In genomic region chr1:39407496-39407888, GRCh38 we compare ENCODE assay signal across 8 cellular contexts.
DNase-seq lines count a peak whose midpoint lies in the region; ATAC-seq and TF ChIP-seq lines count a peak whose summit lies in the region.

No MANE protein-coding gene starts in this region.

- H3K36me3 Mint-ChIP-seq in CD4-positive, alpha-beta memory T cell = peaks cover 17 to 22% of the 10 kb centered on the region in 2 donors

- H3K4me3 Mint-ChIP-seq in CD4-positive, alpha-beta memory T cell = peak overlapping the region; percentile 87 to 94 (median 92)

- intact Hi-C loops in CD4-positive, alpha-beta memory T cell (cut with micrococcal nuclease) = loop anchor here (5.0 kb wide), 1 partner anchor 225 kb away; no protein-coding TSS in a partner anchor

- H3F3A ChIP-seq in MM.1S (ENCODE audit: insufficient read depth, low read length) = peaks cover 45% of the 10 kb centered on the region

- no peaks in the 10 kb centered on the region for H3K9me2 ChIP-seq in MM.1S (replicated peaks; ENCODE audit: insufficient read depth, low read length)

- no peaks in the 10 kb centered on the region for H4K20me1 ChIP-seq in MM.1S (ENCODE audit: insufficient read depth, low read length)

- peaks cover 52 to 72% (median 65%) of the 10 kb centered on the region in 4 donors for H3K4me1 Mint-ChIP-seq in CD4-positive, alpha-beta memory T cell

- H3K9me3 Mint-ChIP-seq in CD4-positive, alpha-beta memory T cell = peaks cover 0 to 1% (median 0%) of the 10 kb centered on the region in 8 donors

- H3K27me3 Mint-ChIP-seq in CD4-positive, alpha-beta memory T cell = no peaks in the 10 kb centered on the region

- no peak overlapping the region for H3K4me3 ChIP-seq in CD4-positive, alpha-beta memory T cell (ENCODE audit: low read length in 2 of 2)
- H3K4me3 ChIP-seq in MM.1S (ENCODE audit: low read length) (peak overlapping the region; percentile 60), coronary artery (no peak overlapping the region), neuron (ENCODE audit: low read length) (peak overlapping the region; percentile 68)

- H3K4me2 ChIP-seq in MM.1S (ENCODE audit: low read depth, low read length) = peak overlapping the region; percentile 95

- CTCF ChIA-PET in CD4-positive, alpha-beta memory T cell (lab: Charles Lee; ENCODE audit: partially characterized antibody) = interaction anchor here (1.1 kb wide), 1 partner anchor 16 kb away, joined by 3 read pairs; no protein-coding TSS in a partner anchor

- no peak for ATAC-seq in GM18858 (IDR thresholded peaks at IDR 0.05; ENCODE audit: unreplicated experiment)
- no peak for ATAC-seq in GM21717 (IDR thresholded peaks at IDR 0.05; ENCODE audit: unreplicated experiment)
- no peak for ATAC-seq in HG02884 (IDR thresholded peaks at IDR 0.05; ENCODE audit: unreplicated experiment)

- POLR2A ChIA-PET in CD4-positive, alpha-beta memory T cell (lab: Charles Lee; ENCODE audit: partially characterized antibody) = interaction anchor here (1.5 to 2.6 kb wide), 2 partner anchors 10 to 13 kb away, joined by 5 to 9 read pairs; no protein-coding TSS in a partner anchor

- H3K9ac ChIP-seq in MM.1S (ENCODE audit: low read length) = peak overlapping the region; percentile 60; the same call in 1 of the 2 replicates

- H3K27ac Mint-ChIP-seq in CD4-positive, alpha-beta memory T cell = peak overlapping the region; percentile 25 to 85 (median 82)

- no peak for DNase-seq in CD4-positive, alpha-beta memory T cell
- DNase-seq in MM.1S = peak; percentile 62
- no peak for DNase-seq in coronary artery (ENCODE audit: low spot score)
- no peak for DNase-seq in T-helper 9 cell

- TF ChIP-seq CTCF in MM.1S (IDR thresholded peaks at IDR 0.05; ENCODE audit: low read length) (no peak), coronary artery (IDR thresholded peaks at IDR 0.05) (no peak)

- no peak overlapping the region for H2AFZ ChIP-seq in MM.1S (ENCODE audit: low read length)
- no peak overlapping the region for H2AFZ ChIP-seq in neuron (ENCODE audit: low read depth, low read length)

- no peaks in the 10 kb centered on the region for H3K9me3 ChIP-seq in CD4-positive, alpha-beta memory T cell (ENCODE audit: control insufficient read depth in 1 of 2, low read length in 2 of 2)
- H3K9me3 ChIP-seq in MM.1S (replicated peaks; ENCODE audit: insufficient read depth, low read length) (no peaks in the 10 kb centered on the region), neuron (ENCODE audit: low read length) (no peaks in the 10 kb centered on the region)

- peaks cover 63% of the 10 kb centered on the region for H3K4me1 ChIP-seq in CD4-positive, alpha-beta memory T cell (ENCODE audit: insufficient read depth, low read length)
- H3K4me1 ChIP-seq in MM.1S (ENCODE audit: low read length) (peaks cover 53% of the 10 kb centered on the region), neuron (ENCODE audit: insufficient read depth, low read length) (peaks cover 48% of the 10 kb centered on the region)

- H3K27me3 ChIP-seq in CD4-positive, alpha-beta memory T cell (ENCODE audit: insufficient read depth, low read length) = no peaks in the 10 kb centered on the region
- H3K27me3 ChIP-seq in MM.1S (replicated peaks; ENCODE audit: insufficient read depth, low read length) (no peaks in the 10 kb centered on the region), neuron (ENCODE audit: insufficient read depth, low read length) (no peaks in the 10 kb centered on the region)

- H3K27ac ChIP-seq in CD4-positive, alpha-beta memory T cell (ENCODE audit: low read depth, low read length) = no peak overlapping the region
- H3K27ac ChIP-seq in MM.1S (ENCODE audit: low read length) (peak overlapping the region; percentile 76), coronary artery (peak overlapping the region; percentile 89 to 95)

- peaks cover 67% of the 10 kb centered on the region for H3K79me2 ChIP-seq in MM.1S (ENCODE audit: low read length)

- peaks cover 2% of the 10 kb centered on the region for H3K36me3 ChIP-seq in CD4-positive, alpha-beta memory T cell (ENCODE audit: insufficient read depth, low read length)
- H3K36me3 ChIP-seq in MM.1S (replicated peaks; ENCODE audit: insufficient read depth, low read length) (no peaks in the 10 kb centered on the region), neuron (ENCODE audit: insufficient read depth, low read length) (peaks cover 11% of the 10 kb centered on the region)

Comparison
In these comparisons a context has a peak if more than half of its experiments do, and no peak if none do; other contexts are left out.
1. H3K4me3 ChIP-seq: peak in MM.1S (single experiment) and neuron (single experiment); none in CD4-positive, alpha-beta memory T cell (0 of 2) and coronary artery (single experiment).